In genomic region chr1:81801032-81801833, GRCh38 we compare ENCODE assay signal across 1 cellular context.
TF ChIP-seq lines count a peak whose summit lies in the region.

No MANE protein-coding gene starts in this region.

TF ChIP-seq in HepG2, 621 proteins besides CTCF, POLR2A, EP300 and RAD21 (continued from another document):
- no peak for TF ChIP-seq CEBPZ (IDR thresholded peaks at IDR 0.05; ENCODE audit: low read length)
- TF ChIP-seq KAT2B (IDR thresholded peaks at IDR 0.05; ENCODE audit: borderline replicate concordance, low read depth, low read length): no peak
- no peak for TF ChIP-seq SMAD3 (CRISPR knock-in tag; IDR thresholded peaks at IDR 0.05)
- no peak for TF ChIP-seq FOXK1 (CRISPR knock-in tag; IDR thresholded peaks at IDR 0.05; ENCODE audit: borderline replicate concordance, low read depth)
- no peak for TF ChIP-seq ZFP37 (CRISPR knock-in tag; IDR thresholded peaks at IDR 0.05; ENCODE audit: borderline replicate concordance)
- no peak for TF ChIP-seq ZNF17 (CRISPR knock-in tag; IDR thresholded peaks at IDR 0.05)
- no peak for TF ChIP-seq GPN1 (CRISPR knock-in tag; IDR thresholded peaks at IDR 0.05; ENCODE audit: borderline replicate concordance)
- peak; percentile 57; the same call in 1 of the 2 replicates for TF ChIP-seq KMT2A (CRISPR knock-in tag; IDR thresholded peaks at IDR 0.05)
- no peak for TF ChIP-seq FOXJ3 (CRISPR knock-in tag; IDR thresholded peaks at IDR 0.05; ENCODE audit: borderline replicate concordance)
- TF ChIP-seq SOX6 (IDR thresholded peaks at IDR 0.05): no peak
- peak; percentile 26; the same call in 1 of the 2 replicates for TF ChIP-seq SOX6 (CRISPR knock-in tag; IDR thresholded peaks at IDR 0.05)
- no peak for TF ChIP-seq KDM3A (CRISPR knock-in tag; IDR thresholded peaks at IDR 0.05; ENCODE audit: low read depth)
- TF ChIP-seq POLR2G (IDR thresholded peaks at IDR 0.05; ENCODE audit: low read depth, low read length): peak; percentile 65
- TF ChIP-seq GLI4 (CRISPR knock-in tag; IDR thresholded peaks at IDR 0.05; ENCODE audit: borderline replicate concordance): no peak
- no peak for TF ChIP-seq SNAPC4 (CRISPR knock-in tag; IDR thresholded peaks at IDR 0.05)
